In genomic region chr3:10266936-10267335, GRCh38 we compare ENCODE assay signal across 4 cellular contexts. TPM values are rescaled to one million over a fixed set of nuclear protein-coding genes. Genes with fewer than 3 reads are reported as not detected.
"Had no signal": no experiment of that assay in that cellular context is flagged by ENCODE, and none has a peak within 500 bp of the region (broad histone marks: within the 10 kb centered on the region; RNA-seq: fewer than 3 reads in every experiment).

No MANE protein-coding gene starts in this region.

RNA-seq across cellular contexts. Expression of gene GHRL, which starts 25.8 kb away (rescaled TPM):
- total RNA-seq: ascending aorta, bronchial epithelial cell, IMR-90, M059J had no signal
